In genomic region chr3:52086939-52087675, GRCh38 we compare ENCODE assay signal across 11 cellular contexts. TPM values are rescaled to one million over a fixed set of nuclear protein-coding genes. Genes with fewer than 3 reads are reported as not detected.
DNase-seq lines count a peak whose midpoint lies in the region; ATAC-seq, FAIRE-seq and TF ChIP-seq lines count a peak whose summit lies in the region.
"Had no signal": no experiment of that assay in that cellular context is flagged by ENCODE, and none has a peak within 500 bp of the region (broad histone marks: within the 10 kb centered on the region; RNA-seq: fewer than 3 reads in every experiment).

No MANE protein-coding gene starts in this region.

- H3K4me3 Mint-ChIP-seq in endothelial cell (ENCODE audit: unreplicated experiment) = peak overlapping the region; percentile 63

- TF ChIP-seq CTCF in endothelial cell (IDR thresholded peaks at IDR 0.05; ENCODE audit: unreplicated experiment) = no peak

- FAIRE-seq in GM12892 (lab: Jason Lieb, UNC) = peak; percentile 66

- no peak overlapping the region for H3K4me3 ChIP-seq in skeletal muscle tissue (ENCODE audit: low read length in 3 of 3)
- H3K4me3 ChIP-seq: esophagus muscularis mucosa had no signal

- H3K27me3 ChIP-seq in skeletal muscle tissue (ENCODE audit: control insufficient read depth in 3 of 3, insufficient read depth in 3 of 3, low read length in 3 of 3) = no peaks in the 10 kb centered on the region
- H3K27me3 ChIP-seq: esophagus muscularis mucosa had no signal

- H3K9me3 ChIP-seq in skeletal muscle tissue (ENCODE audit: control insufficient read depth in 3 of 3, low read length in 3 of 3) = no peaks in the 10 kb centered on the region
- H3K9me3 ChIP-seq: esophagus muscularis mucosa had no signal

- H3K27me3 Mint-ChIP-seq in endothelial cell (ENCODE audit: unreplicated experiment) = peaks cover 9% of the 10 kb centered on the region

- peaks cover 50 to 64% (median 55%) of the 10 kb centered on the region in 3 donors for H3K4me1 ChIP-seq in skeletal muscle tissue (ENCODE audit: control insufficient read depth in 3 of 3, insufficient read depth in 3 of 3, low read length in 3 of 3)

- DNase-seq in GM12892 (ENCODE audit: insufficient read length) (no peak), NCI-H82 (lab: John Stamatoyannopoulos, UW) (peak; percentile 61), endothelial cell (ENCODE audit: low spot score) (no peak), middle frontal gyrus (ENCODE audit: extremely low spot score, low spot score) (no peak)
- DNase-seq: activated T-cell treated with anti-CD3 and anti-CD28 coated beads for 4 hours, Karpas-422, RPMI8226 had no signal

- peak overlapping the region; percentile 39 for H3K27ac Mint-ChIP-seq in endothelial cell (ENCODE audit: unreplicated experiment)

- ATAC-seq in GM21786 (IDR thresholded peaks at IDR 0.05; ENCODE audit: unreplicated experiment) = no peak
- ATAC-seq in GM19035 (IDR thresholded peaks at IDR 0.05; ENCODE audit: unreplicated experiment) = no peak

- TF ChIP-seq POLR2A in GM12892 (IDR thresholded peaks at IDR 0.05; ENCODE audit: low read depth, low read length) = no peak

- H3K36me3 Mint-ChIP-seq in endothelial cell (ENCODE audit: low read depth, unreplicated experiment) = no peaks in the 10 kb centered on the region

- no peak overlapping the region for H3K9ac ChIP-seq in skeletal muscle tissue (ENCODE audit: low read depth in 1 of 3, low read length in 3 of 3)

- peaks cover 17% of the 10 kb centered on the region for H3K4me1 Mint-ChIP-seq in endothelial cell (ENCODE audit: unreplicated experiment)

- no peaks in the 10 kb centered on the region for H3K9me3 Mint-ChIP-seq in endothelial cell (ENCODE audit: unreplicated experiment)

- H3K27ac ChIP-seq in skeletal muscle tissue (ENCODE audit: low read depth, low read length) = peak overlapping the region; percentile 61

- H3K36me3 ChIP-seq in skeletal muscle tissue (ENCODE audit: control insufficient read depth in 3 of 3, insufficient read depth in 3 of 3, low read length in 3 of 3) = no peaks in the 10 kb centered on the region
- H3K36me3 ChIP-seq: esophagus muscularis mucosa had no signal

RNA-seq across cellular contexts. Expression of gene DUSP7, which starts 30.7 kb away (rescaled TPM):
- 7.0 TPM for polyA plus RNA-seq in GM12892 (2012; ENCODE audit: missing spikeins)
- total RNA-seq in endothelial cell (ENCODE audit: unreplicated experiment) (21.7 TPM), skeletal muscle tissue (5.2 TPM)
